Comparison of ENCODE assay signal across 28 cellular contexts in genomic region chr22:36532466-36532865, GRCh38.
"Had no signal": no experiment of that assay in that cellular context is flagged by ENCODE, and none has a peak within 500 bp of the region (broad histone marks: within the 10 kb centered on the region; RNA-seq: fewer than 3 reads in every experiment).

No MANE protein-coding gene starts in this region.

- H3K27ac ChIP-seq: hepatocyte, left ventricle myocardium inferior, pancreas, prostate gland, skin epidermis, stomach, testis, thyroid gland, transverse colon, upper lobe of right lung had no signal

- FAIRE-seq: pancreas, urothelium cell line had no signal

- H3K36me3 Mint-ChIP-seq: mesothelial cell of epicardium, naive B cell had no signal

- H3K4me3 Mint-ChIP-seq: mesothelial cell of epicardium, nephron progenitor cell had no signal

- H3K4me1 ChIP-seq: prostate gland had no signal

- H3K4me2 ChIP-seq: hepatocyte had no signal

- H2AFZ ChIP-seq: hepatocyte had no signal

- H3K36me3 ChIP-seq: left ventricle myocardium inferior, pancreas, prostate gland, thyroid gland, transverse colon, upper lobe of right lung had no signal

- H3K27me3 Mint-ChIP-seq: naive B cell had no signal

- H3K4me3 ChIP-seq: hepatocyte, left ventricle myocardium inferior, lung, pancreas, prostate gland, skin epidermis, stomach, testis, thyroid gland, transverse colon, upper lobe of right lung had no signal

- H3K9me3 ChIP-seq: pancreas, prostate gland, stomach, testis, thyroid gland, transverse colon, upper lobe of right lung had no signal

- H3K27me3 ChIP-seq: hepatocyte, pancreas, testis, thyroid gland, transverse colon, upper lobe of right lung had no signal

- H3K27ac Mint-ChIP-seq: mesothelial cell of epicardium, nephron progenitor cell had no signal

- DNase-seq: islet precursor cell; left ventricle myocardium inferior; mesendoderm; naive B cell; nephron progenitor cell; nucleus accumbens; pancreas; posterior cingulate gyrus; retina; right cardiac atrium; stimulated activated CD4-positive, alpha-beta T cell treated with anti-CD3 and anti-CD28 coated beads, Interleukin-12 subunit alpha, Interleukin-12 subunit beta, amount 100 ng/mL, for 4 hours; stimulated activated CD4-positive, alpha-beta T cell treated with anti-CD3 and anti-CD28 coated beads, Interleukin-15, amount 100 ng/mL, for 24 hours; stimulated activated CD4-positive, alpha-beta T cell treated with anti-CD3 and anti-CD28 coated beads, Interleukin-2, amount 100 ng/mL, for 24 hours; stimulated activated CD4-positive, alpha-beta T cell treated with anti-CD3 and anti-CD28 coated beads, Interleukin-4, amount 100 ng/mL, for 1 hour; stimulated activated naive B cell treated with anti-CD40 and anti-IgM and Interleukin-4, amounts not matched to agents 10 μg/mL and 1 μg/mL and 100 μg/mL, for 72 hours; stimulated activated naive CD8-positive, alpha-beta T cell treated with anti-CD3 and anti-CD28 coated beads, Interleukin-15, Interleukin-2, amounts not matched to agents 100 U/mL and 50 U/mL, for 24 hours; stomach; testis; thyroid gland; transverse colon; upper lobe of right lung had no signal

- ATAC-seq: pancreas; right cardiac atrium; sciatic nerve; stimulated activated naive B cell treated with anti-CD40 and anti-IgM and Interleukin-4, amounts not matched to agents 10 μg/mL and 1 μg/mL and 100 μg/mL, for 72 hours; stimulated activated naive CD8-positive, alpha-beta T cell treated with anti-CD3 and anti-CD28 coated beads, Interleukin-15, Interleukin-2, amounts not matched to agents 100 U/mL and 50 U/mL, for 24 hours; upper lobe of right lung had no signal
